In the genomic region with DNA sequence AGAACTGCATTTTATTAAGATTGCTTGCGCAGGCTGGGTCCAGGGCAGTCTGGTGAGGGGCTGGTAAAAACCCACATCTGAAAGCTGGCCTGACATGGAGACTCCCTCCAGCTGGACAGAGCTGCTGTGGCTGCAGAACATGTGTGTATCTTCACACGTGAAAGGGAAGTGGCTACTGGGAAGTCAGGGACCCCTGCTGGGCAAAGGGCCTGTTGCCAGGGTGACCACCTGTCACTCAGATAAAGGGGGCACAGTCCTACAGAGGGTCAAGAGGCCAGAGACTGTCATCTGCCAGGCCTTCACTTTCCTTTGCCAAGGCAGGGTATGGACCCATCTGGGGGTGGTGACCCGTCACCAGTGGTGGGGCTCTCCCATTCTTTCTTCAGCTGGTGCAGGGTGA, we compare ENCODE assay signal across 1 cellular context.
TF ChIP-seq lines count a peak whose summit lies in the region.

No MANE protein-coding gene starts in this region.

TF ChIP-seq in HepG2, 621 proteins besides CTCF, POLR2A, EP300 and RAD21:
- TF ChIP-seq, protein P1, sequence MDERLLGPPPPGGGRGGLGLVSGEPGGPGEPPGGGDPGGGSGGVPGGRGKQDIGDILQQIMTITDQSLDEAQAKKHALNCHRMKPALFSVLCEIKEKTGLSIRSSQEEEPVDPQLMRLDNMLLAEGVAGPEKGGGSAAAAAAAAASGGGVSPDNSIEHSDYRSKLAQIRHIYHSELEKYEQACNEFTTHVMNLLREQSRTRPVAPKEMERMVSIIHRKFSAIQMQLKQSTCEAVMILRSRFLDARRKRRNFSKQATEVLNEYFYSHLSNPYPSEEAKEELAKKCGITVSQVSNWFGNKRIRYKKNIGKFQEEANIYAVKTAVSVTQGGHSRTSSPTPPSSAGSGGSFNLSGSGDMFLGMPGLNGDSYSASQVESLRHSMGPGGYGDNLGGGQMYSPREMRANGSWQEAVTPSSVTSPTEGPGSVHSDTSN (CRISPR knock-in tag; IDR thresholded peaks at IDR 0.05) = peak; percentile 71
- TF ChIP-seq ZNF224 (CRISPR knock-in tag; IDR thresholded peaks at IDR 0.05) (no peak), KAT8 (CRISPR knock-in tag; IDR thresholded peaks at IDR 0.05) (no peak), ZNF205 (CRISPR knock-in tag; IDR thresholded peaks at IDR 0.05) (no peak), GLI4 (CRISPR knock-in tag; IDR thresholded peaks at IDR 0.05; ENCODE audit: borderline replicate concordance) (no peak), ZNF839 (CRISPR knock-in tag; IDR thresholded peaks at IDR 0.05; ENCODE audit: borderline replicate concordance) (no peak), RFX1 (IDR thresholded peaks at IDR 0.05) (peak; percentile 14; the same call in 1 of the 2 replicates)
